ENCODE assay signal across 26 cellular contexts in genomic region chr3:4166540-4166939, GRCh38.
"Had no signal": no experiment of that assay in that cellular context is flagged by ENCODE, and none has a peak within 500 bp of the region (broad histone marks: within the 10 kb centered on the region; RNA-seq: fewer than 3 reads in every experiment).

No MANE protein-coding gene starts in this region.

- H3K4me3 ChIP-seq: coronary artery, dorsolateral prefrontal cortex had no signal

- H3K36me3 ChIP-seq: brain microvascular endothelial cell had no signal

- DNase-seq: activated CD4-positive, alpha-beta memory T cell treated with anti-CD3 and anti-CD28 coated beads for 36 hours; activated CD4-positive, alpha-beta T cell treated with anti-CD3 and anti-CD28 coated beads for 36 hours; activated CD4-positive, alpha-beta T cell treated with anti-CD3 and anti-CD28 coated beads, Interleukin-2, amount 10 ng/mL, durations not matched to agents 24 days and 14 days; activated CD4-positive, CD25-positive, alpha-beta regulatory T cell; activated CD4-positive, CD25-positive, alpha-beta regulatory T cell treated with anti-CD3 and anti-CD28 coated beads, Interleukin-2, amount 50 U/mL, for 72 hours; activated CD8-positive, alpha-beta memory T cell treated with anti-CD3 and anti-CD28 coated beads, Interleukin-2, amount 10 ng/mL, durations not matched to agents 7 days and 5 days; activated CD8-positive, alpha-beta memory T cell treated with anti-CD3 and anti-CD28 coated beads, Interleukin-2, amount 50 U/mL, for 4 hours; activated CD8-positive, alpha-beta T cell treated with anti-CD3 and anti-CD28 coated beads, Interleukin-2, amount 10 ng/mL, durations not matched to agents 7 days and 5 days; activated gamma-delta T cell; activated naive CD4-positive, alpha-beta T cell treated with anti-CD3 and anti-CD28 coated beads, Interleukin-2, amount 50 U/mL, for 16 hours; activated naive CD4-positive, alpha-beta T cell treated with Interleukin-2 at 50 U/mL for 16 hours; activated T-cell treated with anti-CD3 and anti-CD28 coated beads, Interleukin-2, amount 50 U/mL, for 1 hour; activated T-cell treated with anti-CD3 and anti-CD28 coated beads, Interleukin-2, amount 50 U/mL, for 48 hours; amniotic stem cell; anterior cingulate cortex; brain microvascular endothelial cell; dorsolateral prefrontal cortex; effector memory CD4-positive, alpha-beta T cell; foreskin fibroblast; head of caudate nucleus; hippocampal formation; T-helper 17 cell; T1000 had no signal

- H3K27ac ChIP-seq: brain microvascular endothelial cell, coronary artery, dorsolateral prefrontal cortex, epithelial cell of prostate had no signal

- ATAC-seq: activated CD4-positive, alpha-beta T cell treated with anti-CD3 and anti-CD28 coated beads for 36 hours; activated CD8-positive, alpha-beta memory T cell treated with anti-CD3 and anti-CD28 coated beads, Interleukin-2, amount 10 ng/mL, durations not matched to agents 7 days and 5 days; activated CD8-positive, alpha-beta T cell treated with anti-CD3 and anti-CD28 coated beads, Interleukin-2, amount 10 ng/mL, durations not matched to agents 7 days and 5 days; esophagus mucosa; T-helper 17 cell had no signal
